In the genomic region with DNA sequence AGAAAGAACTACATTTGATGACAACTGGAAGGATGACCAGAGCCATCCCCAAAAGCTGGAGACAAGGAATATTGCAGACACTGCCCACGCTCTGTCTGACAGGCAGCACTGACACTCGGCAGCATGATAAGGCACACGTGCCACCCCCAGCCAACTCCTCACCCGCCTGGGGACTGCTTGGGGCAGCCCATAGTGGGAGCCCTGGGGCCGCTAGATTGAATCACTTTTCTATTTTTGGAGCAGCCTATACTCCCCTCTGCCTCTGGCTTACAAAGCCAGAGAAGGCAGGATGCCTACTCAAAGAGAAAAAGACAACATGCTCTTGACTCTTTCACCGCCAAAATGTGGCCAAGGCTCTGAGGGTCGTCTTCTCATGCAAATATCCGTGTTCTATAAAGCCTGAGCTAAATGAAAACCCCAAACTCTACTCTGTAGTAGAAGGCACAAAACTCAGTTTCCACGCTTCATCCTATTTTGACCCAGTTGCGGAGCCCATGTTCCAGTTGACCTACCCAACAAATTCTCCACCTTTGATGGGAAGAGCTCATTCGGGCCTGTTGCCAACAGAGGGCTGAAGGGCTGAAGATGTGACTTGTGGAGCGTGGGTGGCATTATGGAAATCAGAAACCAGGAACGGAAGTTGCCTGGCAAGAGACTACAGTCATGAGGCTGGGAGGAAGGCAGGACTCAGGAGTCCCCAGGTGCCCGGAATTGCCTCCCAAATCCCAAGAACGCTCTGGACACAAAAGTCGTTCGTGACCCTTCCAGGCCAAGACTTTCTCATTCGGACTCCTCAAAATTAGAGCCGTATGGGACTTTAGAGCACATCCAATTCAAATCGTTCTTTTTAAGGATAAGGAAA, we compare ENCODE assay signal across 9 cellular contexts. TPM values are rescaled to one million over a fixed set of nuclear protein-coding genes. Genes with fewer than 3 reads are reported as not detected.
DNase-seq lines count a peak whose midpoint lies in the region; ATAC-seq lines count a peak whose summit lies in the region.
"Had no signal": no experiment of that assay in that cellular context is flagged by ENCODE, and none has a peak within 500 bp of the region (broad histone marks: within the 10 kb centered on the region; RNA-seq: fewer than 3 reads in every experiment).

No MANE protein-coding gene starts in this region.

- H3K27ac Mint-ChIP-seq in T-helper 17 cell = peak overlapping the region; percentile 96
- H3K27ac Mint-ChIP-seq in stimulated activated naive CD8-positive, alpha-beta T cell treated with anti-CD3 and anti-CD28 coated beads, Interleukin-15, Interleukin-2, amounts not matched to agents 100 ng/mL and 50 ng/mL, for 24 hours = peak overlapping the region; percentile 98

- peak overlapping the region; percentile 72 for H3K4me2 ChIP-seq in mesendoderm (ENCODE audit: low read length)

- no peaks in the 10 kb centered on the region for H3K27me3 ChIP-seq in mesendoderm (ENCODE audit: insufficient read depth, low read length, poor library complexity)

- peaks cover 34% of the 10 kb centered on the region for H3K79me2 ChIP-seq in mesendoderm (ENCODE audit: control insufficient read depth, insufficient read depth, low read length)

- peak overlapping the region; percentile 63 for H3K9ac ChIP-seq in mesendoderm (ENCODE audit: low read length)

- DNase-seq in activated CD4-positive, CD25-positive, alpha-beta regulatory T cell treated with anti-CD3 and anti-CD28 coated beads, Interleukin-2, amount 50 U/mL, for 72 hours = no peak
- DNase-seq in T-helper 17 cell (no peak), dedifferentiated amniotic fluid mesenchymal stem cell (ENCODE audit: extremely low spot score) (peak; percentile 44), mesendoderm (peak; percentile 22), NCI-H446 (lab: John Stamatoyannopoulos, UW) (no peak)

- H3K4me3 Mint-ChIP-seq in T-helper 17 cell = peak overlapping the region; percentile 98
- H3K4me3 Mint-ChIP-seq in stimulated activated naive CD8-positive, alpha-beta T cell treated with anti-CD3 and anti-CD28 coated beads, Interleukin-15, Interleukin-2, amounts not matched to agents 100 ng/mL and 50 ng/mL, for 24 hours = peak overlapping the region; percentile 96

- peaks cover 6% of the 10 kb centered on the region for H3K36me3 ChIP-seq in mesendoderm (ENCODE audit: control insufficient read depth, insufficient read depth, low read length)

- no peak overlapping the region for H3K4ac ChIP-seq in mesendoderm (ENCODE audit: low read depth, low read length)

- no CpG with 5 or more reads among the region's 20 CpGs for WGBS in mesendoderm (ENCODE audit: extremely low coverage, insufficient coverage, low lambda C conversion rate)

- H2BK5ac ChIP-seq in mesendoderm (ENCODE audit: low read length) = no peak overlapping the region

- H2BK15ac ChIP-seq in mesendoderm (replicated peaks; ENCODE audit: low read depth) = no peak overlapping the region

- H3K4me1 Mint-ChIP-seq in T-helper 17 cell = peaks cover 41% of the 10 kb centered on the region
- H3K4me1 Mint-ChIP-seq in stimulated activated naive CD8-positive, alpha-beta T cell treated with anti-CD3 and anti-CD28 coated beads, Interleukin-15, Interleukin-2, amounts not matched to agents 100 ng/mL and 50 ng/mL, for 24 hours (ENCODE audit: low read depth) = peaks cover 46% of the 10 kb centered on the region

- H2AK5ac ChIP-seq in mesendoderm (ENCODE audit: low read length) = no peak overlapping the region

- no peak overlapping the region for H3K18ac ChIP-seq in mesendoderm (ENCODE audit: low read length)

- H3K36me3 Mint-ChIP-seq in T-helper 17 cell (ENCODE audit: low read depth) = peaks cover 3% of the 10 kb centered on the region
- H3K36me3 Mint-ChIP-seq in stimulated activated naive CD8-positive, alpha-beta T cell treated with anti-CD3 and anti-CD28 coated beads, Interleukin-15, Interleukin-2, amounts not matched to agents 100 ng/mL and 50 ng/mL, for 24 hours (ENCODE audit: low read depth) = peaks cover 55% of the 10 kb centered on the region

- peaks cover 19% of the 10 kb centered on the region for H3K79me1 ChIP-seq in mesendoderm (ENCODE audit: low read length)

- ATAC-seq in activated CD4-positive, CD25-positive, alpha-beta regulatory T cell treated with anti-CD3 and anti-CD28 coated beads, Interleukin-2, amount 50 U/mL, for 24 hours = peak; percentile 64 to 70
- ATAC-seq in HG03565 (IDR thresholded peaks at IDR 0.05; ENCODE audit: unreplicated experiment) = peak; percentile 33
- ATAC-seq in T-helper 17 cell = no peak

- H4K5ac ChIP-seq in mesendoderm (ENCODE audit: low read length) = no peak overlapping the region

- H3K27me3 Mint-ChIP-seq in T-helper 17 cell = no peaks in the 10 kb centered on the region
- no peaks in the 10 kb centered on the region for H3K27me3 Mint-ChIP-seq in stimulated activated naive CD8-positive, alpha-beta T cell treated with anti-CD3 and anti-CD28 coated beads, Interleukin-15, Interleukin-2, amounts not matched to agents 100 ng/mL and 50 ng/mL, for 24 hours

- no peak overlapping the region for H4K8ac ChIP-seq in mesendoderm (ENCODE audit: low read depth, low read length)

- no peak overlapping the region for H3K23ac ChIP-seq in mesendoderm (ENCODE audit: low read length)

- H2BK120ac ChIP-seq in mesendoderm (ENCODE audit: low read depth, low read length) = no peak overlapping the region

- no peaks in the 10 kb centered on the region for H3K9me3 Mint-ChIP-seq in stimulated activated naive CD8-positive, alpha-beta T cell treated with anti-CD3 and anti-CD28 coated beads, Interleukin-15, Interleukin-2, amounts not matched to agents 100 ng/mL and 50 ng/mL, for 24 hours

- H3K4me1 ChIP-seq in mesendoderm (ENCODE audit: control insufficient read depth, low read depth, low read length) = no peaks in the 10 kb centered on the region

- peak overlapping the region; percentile 90 for H3K56ac ChIP-seq in mesendoderm (ENCODE audit: low read length)

- H3K27ac ChIP-seq in mesendoderm (ENCODE audit: low read depth, low read length) = no peak overlapping the region

- H3K4me3 ChIP-seq in mesendoderm (ENCODE audit: low read length) = peak overlapping the region; percentile 44

- H3K9me3 ChIP-seq in T-helper 17 cell (ENCODE audit: control insufficient read depth, low read length, poor library complexity, severe bottlenecking) = no peaks in the 10 kb centered on the region

RNA-seq across cellular contexts. Expression of a gene that starts 1.1 kb away (rescaled TPM):
- total RNA-seq in T-helper 17 cell = 10 to 100 TPM; 59.0 to 79.2 TPM
- polyA plus RNA-seq in mesendoderm (2013, experiment 1 of 2) = 52.2 TPM
- polyA plus RNA-seq in mesendoderm (2013, experiment 2 of 2) = 51.8 TPM

RNA-seq across cellular contexts. Expression of a gene that starts 2.6 kb away (rescaled TPM):
- total RNA-seq in T-helper 17 cell = 1 to 10 TPM; 3.2 to 3.5 TPM
- polyA plus RNA-seq in mesendoderm (2013, experiment 1 of 2) = 0.48 TPM
- polyA plus RNA-seq in mesendoderm (2013, experiment 2 of 2) = 0.56 TPM

RNA-seq across cellular contexts. Expression of a gene that starts 14.0 kb away (rescaled TPM):
- 10 to 100 TPM; 21.2 to 25.0 TPM for total RNA-seq in T-helper 17 cell
- polyA plus RNA-seq in mesendoderm (2013, experiment 1 of 2) = 38.2 TPM
- polyA plus RNA-seq in mesendoderm (2013, experiment 2 of 2) = 36.4 TPM

RNA-seq across cellular contexts. Expression of a gene that starts 17.6 kb away (rescaled TPM):
- total RNA-seq in T-helper 17 cell = not detected
- polyA plus RNA-seq in mesendoderm (2013, experiment 1 of 2) = not detected
- polyA plus RNA-seq in mesendoderm (2013, experiment 2 of 2) = not detected
- total RNA-seq: subcutaneous adipose tissue had no signal

RNA-seq across cellular contexts. Expression of a gene that starts 33.7 kb away (rescaled TPM):
- 1 to 10 TPM; 2.8 to 3.1 TPM for total RNA-seq in T-helper 17 cell
- 2.7 TPM for polyA plus RNA-seq in mesendoderm (2013, experiment 1 of 2)
- polyA plus RNA-seq in mesendoderm (2013, experiment 2 of 2) = 3.0 TPM

Comparison
In these comparisons a context has a peak if more than half of its experiments do, and no peak if none do; other contexts are left out.
1. DNase-seq: peak in dedifferentiated amniotic fluid mesenchymal stem cell (single experiment) and mesendoderm (single experiment); none in activated CD4-positive, CD25-positive, alpha-beta regulatory T cell treated with anti-CD3 and anti-CD28 coated beads, Interleukin-2, amount 50 U/mL, for 72 hours (single experiment), T-helper 17 cell (0 of 3) and NCI-H446 (0 of 2).